ENCODE assay signal across 1 cellular context in genomic region chr10:21525367-21526183, GRCh38.
TF ChIP-seq lines count a peak whose summit lies in the region.

SKIDA1 (minus strand) TSS chr10:21525682; CDS start chr10:21517822, 7,860 bp downstream.

TF ChIP-seq in WTC11, 78 proteins besides CTCF, POLR2A, EP300 and RAD21 (continued from another document and continues in another):
- 0 out of 2 replicates have a peak, but pooled peaks have one; percentile 65 for TF ChIP-seq ERG (CRISPR knock-in tag; IDR thresholded peaks at IDR 0.05)
- TF ChIP-seq, protein P1, sequence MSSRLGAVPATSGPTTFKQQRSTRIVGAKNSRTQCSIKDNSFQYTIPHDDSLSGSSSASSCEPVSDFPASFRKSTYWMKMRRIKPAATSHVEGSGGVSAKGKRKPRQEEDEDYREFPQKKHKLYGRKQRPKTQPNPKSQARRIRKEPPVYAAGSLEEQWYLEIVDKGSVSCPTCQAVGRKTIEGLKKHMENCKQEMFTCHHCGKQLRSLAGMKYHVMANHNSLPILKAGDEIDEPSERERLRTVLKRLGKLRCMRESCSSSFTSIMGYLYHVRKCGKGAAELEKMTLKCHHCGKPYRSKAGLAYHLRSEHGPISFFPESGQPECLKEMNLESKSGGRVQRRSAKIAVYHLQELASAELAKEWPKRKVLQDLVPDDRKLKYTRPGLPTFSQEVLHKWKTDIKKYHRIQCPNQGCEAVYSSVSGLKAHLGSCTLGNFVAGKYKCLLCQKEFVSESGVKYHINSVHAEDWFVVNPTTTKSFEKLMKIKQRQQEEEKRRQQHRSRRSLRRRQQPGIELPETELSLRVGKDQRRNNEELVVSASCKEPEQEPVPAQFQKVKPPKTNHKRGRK (CRISPR knock-in tag; IDR thresholded peaks at IDR 0.05; ENCODE audit: borderline replicate concordance) = no peak
- TF ChIP-seq ZNF425 (CRISPR knock-in tag; conservative IDR thresholded peaks at IDR 0.05) = no peak
- TF ChIP-seq GRHL2 (CRISPR knock-in tag; IDR thresholded peaks at IDR 0.05; ENCODE audit: insufficient replicate concordance, severe bottlenecking) = no peak
- no peak for TF ChIP-seq NFYB (CRISPR knock-in tag; conservative IDR thresholded peaks at IDR 0.05; ENCODE audit: low read depth)
- no peak for TF ChIP-seq ZNF232 (CRISPR knock-in tag; IDR thresholded peaks at IDR 0.05)
- TF ChIP-seq NFE2L1 (CRISPR knock-in tag; IDR thresholded peaks at IDR 0.05) = no peak
- TF ChIP-seq, protein P2, sequence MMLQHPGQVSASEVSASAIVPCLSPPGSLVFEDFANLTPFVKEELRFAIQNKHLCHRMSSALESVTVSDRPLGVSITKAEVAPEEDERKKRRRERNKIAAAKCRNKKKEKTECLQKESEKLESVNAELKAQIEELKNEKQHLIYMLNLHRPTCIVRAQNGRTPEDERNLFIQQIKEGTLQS (CRISPR knock-in tag; conservative IDR thresholded peaks at IDR 0.05) = no peak
- TF ChIP-seq, protein P3, sequence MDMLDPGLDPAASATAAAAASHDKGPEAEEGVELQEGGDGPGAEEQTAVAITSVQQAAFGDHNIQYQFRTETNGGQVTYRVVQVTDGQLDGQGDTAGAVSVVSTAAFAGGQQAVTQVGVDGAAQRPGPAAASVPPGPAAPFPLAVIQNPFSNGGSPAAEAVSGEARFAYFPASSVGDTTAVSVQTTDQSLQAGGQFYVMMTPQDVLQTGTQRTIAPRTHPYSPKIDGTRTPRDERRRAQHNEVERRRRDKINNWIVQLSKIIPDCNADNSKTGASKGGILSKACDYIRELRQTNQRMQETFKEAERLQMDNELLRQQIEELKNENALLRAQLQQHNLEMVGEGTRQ (CRISPR knock-in tag; IDR thresholded peaks at IDR 0.05) = peak; percentile 50
- TF ChIP-seq RORB (CRISPR knock-in tag; IDR thresholded peaks at IDR 0.05) = no peak
- no peak for TF ChIP-seq GTF2I (CRISPR knock-in tag; conservative IDR thresholded peaks at IDR 0.05)
- no peak for TF ChIP-seq ZNF396 (CRISPR knock-in tag; IDR thresholded peaks at IDR 0.05; ENCODE audit: borderline replicate concordance)
- no peak for TF ChIP-seq OVOL2 (CRISPR knock-in tag; IDR thresholded peaks at IDR 0.05; ENCODE audit: borderline replicate concordance)
- TF ChIP-seq SMAD3 (CRISPR knock-in tag; IDR thresholded peaks at IDR 0.05; ENCODE audit: borderline replicate concordance) = 0 out of 2 replicates have a peak, but pooled peaks have one; percentile 40
- no peak for TF ChIP-seq ZNF219 (CRISPR knock-in tag; IDR thresholded peaks at IDR 0.05; ENCODE audit: borderline replicate concordance)
- no peak for TF ChIP-seq E2F1 (CRISPR knock-in tag; IDR thresholded peaks at IDR 0.05)
- TF ChIP-seq ARID4B (CRISPR knock-in tag; IDR thresholded peaks at IDR 0.05; ENCODE audit: borderline replicate concordance) = no peak
- no peak for TF ChIP-seq SOX15 (CRISPR knock-in tag; IDR thresholded peaks at IDR 0.05)
- no peak for TF ChIP-seq SP1 (CRISPR knock-in tag; conservative IDR thresholded peaks at IDR 0.05)
- no peak for TF ChIP-seq MYBL2 (CRISPR knock-in tag; IDR thresholded peaks at IDR 0.05)
- TF ChIP-seq, protein P4, sequence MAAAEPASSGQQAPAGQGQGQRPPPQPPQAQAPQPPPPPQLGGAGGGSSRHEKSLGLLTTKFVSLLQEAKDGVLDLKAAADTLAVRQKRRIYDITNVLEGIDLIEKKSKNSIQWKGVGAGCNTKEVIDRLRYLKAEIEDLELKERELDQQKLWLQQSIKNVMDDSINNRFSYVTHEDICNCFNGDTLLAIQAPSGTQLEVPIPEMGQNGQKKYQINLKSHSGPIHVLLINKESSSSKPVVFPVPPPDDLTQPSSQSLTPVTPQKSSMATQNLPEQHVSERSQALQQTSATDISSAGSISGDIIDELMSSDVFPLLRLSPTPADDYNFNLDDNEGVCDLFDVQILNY (CRISPR knock-in tag; IDR thresholded peaks at IDR 0.05) = peak; percentile 82; the same call in 1 of the 2 replicates
- TF ChIP-seq TEAD1 (CRISPR knock-in tag; IDR thresholded peaks at IDR 0.05) = peak; percentile 34; the same call in 1 of the 2 replicates
- TF ChIP-seq GABPB1 (CRISPR knock-in tag; IDR thresholded peaks at IDR 0.05) = peak; percentile 38; the same call in 1 of the 2 replicates
- no peak for TF ChIP-seq ZNF281 (CRISPR knock-in tag; IDR thresholded peaks at IDR 0.05)
- no peak for TF ChIP-seq JAZF1 (CRISPR knock-in tag; IDR thresholded peaks at IDR 0.05)
- TF ChIP-seq, protein P5, sequence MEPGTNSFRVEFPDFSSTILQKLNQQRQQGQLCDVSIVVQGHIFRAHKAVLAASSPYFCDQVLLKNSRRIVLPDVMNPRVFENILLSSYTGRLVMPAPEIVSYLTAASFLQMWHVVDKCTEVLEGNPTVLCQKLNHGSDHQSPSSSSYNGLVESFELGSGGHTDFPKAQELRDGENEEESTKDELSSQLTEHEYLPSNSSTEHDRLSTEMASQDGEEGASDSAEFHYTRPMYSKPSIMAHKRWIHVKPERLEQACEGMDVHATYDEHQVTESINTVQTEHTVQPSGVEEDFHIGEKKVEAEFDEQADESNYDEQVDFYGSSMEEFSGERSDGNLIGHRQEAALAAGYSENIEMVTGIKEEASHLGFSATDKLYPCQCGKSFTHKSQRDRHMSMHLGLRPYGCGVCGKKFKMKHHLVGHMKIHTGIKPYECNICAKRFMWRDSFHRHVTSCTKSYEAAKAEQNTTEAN (CRISPR knock-in tag; IDR thresholded peaks at IDR 0.05) = peak; percentile 6; the same call in 1 of the 2 replicates
- TF ChIP-seq CBFB (CRISPR knock-in tag; IDR thresholded peaks at IDR 0.05; ENCODE audit: low read depth) = no peak
- TF ChIP-seq, protein P6, sequence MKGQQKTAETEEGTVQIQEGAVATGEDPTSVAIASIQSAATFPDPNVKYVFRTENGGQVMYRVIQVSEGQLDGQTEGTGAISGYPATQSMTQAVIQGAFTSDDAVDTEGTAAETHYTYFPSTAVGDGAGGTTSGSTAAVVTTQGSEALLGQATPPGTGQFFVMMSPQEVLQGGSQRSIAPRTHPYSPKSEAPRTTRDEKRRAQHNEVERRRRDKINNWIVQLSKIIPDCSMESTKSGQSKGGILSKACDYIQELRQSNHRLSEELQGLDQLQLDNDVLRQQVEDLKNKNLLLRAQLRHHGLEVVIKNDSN (CRISPR knock-in tag; IDR thresholded peaks at IDR 0.05) = no peak; the same call in 1 of the 2 replicates
- TF ChIP-seq TCF7 (CRISPR knock-in tag; IDR thresholded peaks at IDR 0.05; ENCODE audit: low read depth) = no peak
- TF ChIP-seq ETV6 (CRISPR knock-in tag; IDR thresholded peaks at IDR 0.05) = no peak; the same call in 1 of the 2 replicates
- TF ChIP-seq, protein P7, sequence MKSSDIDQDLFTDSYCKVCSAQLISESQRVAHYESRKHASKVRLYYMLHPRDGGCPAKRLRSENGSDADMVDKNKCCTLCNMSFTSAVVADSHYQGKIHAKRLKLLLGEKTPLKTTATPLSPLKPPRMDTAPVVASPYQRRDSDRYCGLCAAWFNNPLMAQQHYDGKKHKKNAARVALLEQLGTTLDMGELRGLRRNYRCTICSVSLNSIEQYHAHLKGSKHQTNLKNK (CRISPR knock-in tag; IDR thresholded peaks at IDR 0.05) = no peak
- no peak for TF ChIP-seq NR1H2 (CRISPR knock-in tag; IDR thresholded peaks at IDR 0.05)
- no peak for TF ChIP-seq ZBTB21 (CRISPR knock-in tag; IDR thresholded peaks at IDR 0.05; ENCODE audit: borderline replicate concordance)
